ENCODE assay signal across 9 cellular contexts in the genomic region with DNA sequence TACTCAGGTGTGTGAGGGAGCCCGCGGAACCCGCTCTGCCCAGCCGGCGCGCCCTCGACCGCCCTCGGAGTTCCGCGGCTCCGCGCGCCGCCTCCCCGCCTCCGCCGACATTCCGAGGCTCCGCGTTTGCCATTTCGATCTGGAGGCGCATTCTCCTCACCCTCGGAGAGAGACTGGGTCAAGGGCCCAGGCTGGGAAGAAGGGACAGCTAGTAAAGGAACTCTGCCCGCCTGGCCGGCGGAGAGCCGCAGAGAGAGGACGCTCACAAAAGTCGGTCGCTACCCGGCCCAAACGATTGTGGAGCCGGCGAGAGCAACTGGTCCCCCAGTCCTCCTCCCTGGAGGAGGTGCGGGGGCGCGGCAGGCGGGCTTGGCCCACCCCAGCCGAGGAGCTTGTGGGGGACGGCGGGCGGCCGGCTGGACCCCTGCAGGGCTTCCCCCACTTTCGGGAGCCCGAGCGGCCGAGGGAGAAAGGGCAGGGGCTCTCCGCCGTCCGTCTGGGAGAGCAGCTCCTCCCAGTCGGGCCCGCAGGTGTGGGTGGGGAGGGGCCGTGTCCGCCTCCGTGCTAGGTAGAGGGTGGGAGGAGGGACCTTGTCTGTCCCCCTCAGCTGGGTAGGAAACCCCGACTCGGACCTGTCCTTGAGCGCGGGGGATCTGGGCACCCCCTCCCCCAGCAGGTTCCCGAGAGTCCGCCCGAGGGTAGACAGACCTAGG.
DNase-seq lines count a peak whose midpoint lies in the region; ATAC-seq and TF ChIP-seq lines count a peak whose summit lies in the region.
"Had no signal": no experiment of that assay in that cellular context is flagged by ENCODE, and none has a peak within 500 bp of the region (broad histone marks: within the 10 kb centered on the region; RNA-seq: fewer than 3 reads in every experiment).

No MANE protein-coding gene starts in this region.

- in situ Hi-C loops in gastrocnemius medialis (cut with MboI; ENCODE audit: low sequenced_read_pairs in 4 of 4): no loop called here

- no peak for ATAC-seq in gastrocnemius medialis
- no peak for ATAC-seq in GM19452 (IDR thresholded peaks at IDR 0.05; ENCODE audit: unreplicated experiment)
- no peak for ATAC-seq in GM19328 (IDR thresholded peaks at IDR 0.05; ENCODE audit: unreplicated experiment)

- H3K27ac Mint-ChIP-seq in activated T-cell treated with anti-CD3 and anti-CD28 coated beads, Interleukin-2, amount 50 U/mL, for 24 hours: no peak overlapping the region
- H3K27ac Mint-ChIP-seq: activated naive CD4-positive, alpha-beta T cell treated with anti-CD3 and anti-CD28 coated beads, Interleukin-2, amount 50 U/mL, for 72 hours had no signal

- H3K27me3 Mint-ChIP-seq in activated T-cell treated with anti-CD3 and anti-CD28 coated beads, Interleukin-2, amount 50 U/mL, for 24 hours: peaks cover 83% of the 10 kb centered on the region

- H3K36me3 Mint-ChIP-seq in activated T-cell treated with anti-CD3 and anti-CD28 coated beads, Interleukin-2, amount 50 U/mL, for 24 hours (ENCODE audit: low read depth): no peaks in the 10 kb centered on the region

- intact Hi-C loops in A673 (cut with micrococcal nuclease; ENCODE audit: unreplicated experiment): no loop called here
- intact Hi-C loops in gastrocnemius medialis (cut with DNase I; ENCODE audit: low total_unique reads): no loop called here

- no peak overlapping the region for H3K27ac ChIP-seq in A673 (ENCODE audit: low read depth, low read length, poor library complexity, severe bottlenecking)
- no peak overlapping the region for H3K27ac ChIP-seq in hepatocyte
- H3K27ac ChIP-seq in gastrocnemius medialis: no peak overlapping the region

- under 1% methylated on average over 60 of the region's 63 CpGs for WGBS in hepatocyte (ENCODE audit: low lambda C conversion rate, missing lambda C conversion rate)

- H3K4me3 ChIP-seq in A673 (ENCODE audit: low read depth, low read length, poor library complexity, severe bottlenecking) (peak overlapping the region; percentile 43), hepatocyte (peak overlapping the region; percentile 58), gastrocnemius medialis (peak overlapping the region; percentile 23 to 48 (median 46))

- H3K79me2 ChIP-seq in hepatocyte: no peaks in the 10 kb centered on the region

- POLR2A ChIA-PET in A673 (lab: Charles Lee; ENCODE audit: low non-redundant PET): no interaction called here

- no peak for DNase-seq in A673 (ENCODE audit: low spot score)
- peak; percentile 51 for DNase-seq in GM10266 (ENCODE audit: extremely low spot score)
- peak; percentile 56 for DNase-seq in activated T-cell treated with anti-CD3 and anti-CD28 coated beads, Interleukin-2, amount 50 U/mL, for 24 hours
- DNase-seq in hepatocyte (ENCODE audit: low spot score): peak; percentile 44
- no peak for DNase-seq in gastrocnemius medialis
- DNase-seq in superior temporal gyrus (ENCODE audit: extremely low spot score): no peak

- H3K36me3 ChIP-seq in A673 (ENCODE audit: insufficient read depth, low read length, poor library complexity, severe bottlenecking): no peaks in the 10 kb centered on the region
- H3K36me3 ChIP-seq in hepatocyte (replicated peaks; ENCODE audit: insufficient read depth, low read depth): no peaks in the 10 kb centered on the region
- H3K36me3 ChIP-seq in gastrocnemius medialis: no peaks in the 10 kb centered on the region

- peaks cover 16% of the 10 kb centered on the region for H3K4me1 Mint-ChIP-seq in activated T-cell treated with anti-CD3 and anti-CD28 coated beads, Interleukin-2, amount 50 U/mL, for 24 hours (ENCODE audit: low read depth)

- no peaks in the 10 kb centered on the region for H3K9me2 ChIP-seq in hepatocyte (replicated peaks; ENCODE audit: insufficient read depth)

- CTCF ChIA-PET in A673 (lab: Charles Lee): no interaction called here

- peak overlapping the region; percentile 100 for H3K4me2 ChIP-seq in hepatocyte

- H2AFZ ChIP-seq in hepatocyte: peak overlapping the region; percentile 74

- H3K9me3 Mint-ChIP-seq in activated T-cell treated with anti-CD3 and anti-CD28 coated beads, Interleukin-2, amount 50 U/mL, for 24 hours: no peaks in the 10 kb centered on the region
- H3K9me3 Mint-ChIP-seq: activated naive CD4-positive, alpha-beta T cell treated with anti-CD3 and anti-CD28 coated beads, Interleukin-2, amount 50 U/mL, for 72 hours had no signal

- H3K4me1 ChIP-seq in A673 (ENCODE audit: insufficient read depth, low read length, poor library complexity, severe bottlenecking) (peaks cover 7% of the 10 kb centered on the region), hepatocyte (ENCODE audit: insufficient read depth) (peaks cover 6% of the 10 kb centered on the region), gastrocnemius medialis (peaks cover 3 to 15% of the 10 kb centered on the region in 2 donors)

- H3K9me3 ChIP-seq in A673 (ENCODE audit: low read depth, low read length, poor library complexity, severe bottlenecking) (no peaks in the 10 kb centered on the region), hepatocyte (ENCODE audit: low read depth) (no peaks in the 10 kb centered on the region), gastrocnemius medialis (no peaks in the 10 kb centered on the region)

- peak overlapping the region; percentile 74 for H3K4me3 Mint-ChIP-seq in activated T-cell treated with anti-CD3 and anti-CD28 coated beads, Interleukin-2, amount 50 U/mL, for 24 hours

- no TSS peak for BruUV-seq in A673 (replicated peaks; lab: Mats Ljungman, UMichigan)

- H4K20me1 ChIP-seq in hepatocyte (ENCODE audit: insufficient read depth, poor library complexity, severe bottlenecking): no peaks in the 10 kb centered on the region

- TF ChIP-seq CTCF in A673 (conservative IDR thresholded peaks at IDR 0.05; ENCODE audit: low read depth, low read length) (no peak), GM10266 (IDR thresholded peaks at IDR 0.05; ENCODE audit: control insufficient read depth, insufficient read depth, low read depth, missing control alignments) (no peak), hepatocyte (IDR thresholded peaks at IDR 0.05; ENCODE audit: poor library complexity) (no peak), gastrocnemius medialis (IDR thresholded peaks at IDR 0.05 in 4 of 5, conservative IDR thresholded peaks at IDR 0.05 in 1 of 5) (no peak)

- TF ChIP-seq POLR2A in gastrocnemius medialis (IDR thresholded peaks at IDR 0.05): no peak

- H3K27me3 ChIP-seq in A673 (replicated peaks; ENCODE audit: insufficient read depth, low read depth, low read length, poor library complexity): peaks cover 81% of the 10 kb centered on the region
- H3K27me3 ChIP-seq in hepatocyte: peaks cover 83% of the 10 kb centered on the region
- H3K27me3 ChIP-seq in gastrocnemius medialis: peaks cover 50 to 66% (median 66%) of the 10 kb centered on the region in 3 donors

Comparison
In these comparisons a context has a peak if more than half of its experiments do, and no peak if none do; other contexts are left out.
1. DNase-seq: peak in GM10266 (single experiment), activated T-cell treated with anti-CD3 and anti-CD28 coated beads, Interleukin-2, amount 50 U/mL, for 24 hours (single experiment) and hepatocyte (single experiment); none in A673 (single experiment), gastrocnemius medialis (0 of 2) and superior temporal gyrus (single experiment).
2. Peak in every context shown above with its lines, with median percentiles within 50 percentile points of each other: H3K4me3 ChIP-seq.